In genomic region chr16:24700549-24701392, GRCh38 we compare ENCODE assay signal across 8 cellular contexts. TPM values are rescaled to one million over a fixed set of nuclear protein-coding genes. Genes with fewer than 3 reads are reported as not detected.
DNase-seq lines count a peak whose midpoint lies in the region; ATAC-seq, FAIRE-seq and TF ChIP-seq lines count a peak whose summit lies in the region.

No MANE protein-coding gene starts in this region.

- H3K27ac ChIP-seq in GM23248, result peak overlapping the region; percentile 83
- H3K27ac ChIP-seq in cardiac muscle cell, result no peak overlapping the region

- 23 to 27% methylated on average over 11 of the region's 11 CpGs for WGBS in GM23248 (ENCODE audit: low coverage in 1 of 2, low lambda C conversion rate in 2 of 2, missing lambda C conversion rate in 2 of 2), 2 experiments

- no peaks in the 10 kb centered on the region for H4K20me1 ChIP-seq in GM23248 (ENCODE audit: insufficient read depth)

- H3F3A ChIP-seq in GM23248 (ENCODE audit: insufficient read depth), result peaks cover 16% of the 10 kb centered on the region

- peaks cover 20% of the 10 kb centered on the region for H3K4me1 ChIP-seq in GM23248 (ENCODE audit: insufficient read depth)
- H3K4me1 ChIP-seq in cardiac muscle cell (ENCODE audit: low read depth), result no peaks in the 10 kb centered on the region

- peaks cover 3% of the 10 kb centered on the region for H3K4me1 Mint-ChIP-seq in activated CD4-positive, alpha-beta memory T cell treated with anti-CD3 and anti-CD28 coated beads for 36 hours (ENCODE audit: low read depth)

- FAIRE-seq in TTC549 (lab: Jason Lieb, UNC), result peak; percentile 36

- H3K36me3 ChIP-seq in GM23248 (ENCODE audit: low read depth) (no peaks in the 10 kb centered on the region), cardiac muscle cell (no peaks in the 10 kb centered on the region)

- POLR2A ChIA-PET in activated CD4-positive, alpha-beta memory T cell treated with anti-CD3 and anti-CD28 coated beads for 36 hours (lab: Charles Lee), result no interaction called here

- H2AFZ ChIP-seq in GM23248, result peak overlapping the region; percentile 76

- H3K27me3 ChIP-seq in GM23248 (replicated peaks; ENCODE audit: insufficient read depth), result no peaks in the 10 kb centered on the region
- H3K27me3 ChIP-seq in cardiac muscle cell, result no peaks in the 10 kb centered on the region

- TF ChIP-seq CTCF in cardiac muscle cell (IDR thresholded peaks at IDR 0.05; ENCODE audit: low read depth, low read length), result peak; percentile 51

- H3K27ac Mint-ChIP-seq in activated CD4-positive, alpha-beta memory T cell treated with anti-CD3 and anti-CD28 coated beads for 36 hours, result no peak overlapping the region

- DNase-seq in GM23248 (peak; percentile 99), cardiac muscle cell (ENCODE audit: low read depth in 1 of 2, low spot score in 1 of 2) (peak in 1 of 2 donors; percentile 99), renal cortical epithelial cell (ENCODE audit: low read depth) (peak; percentile 99), NCI-H2081 (lab: John Stamatoyannopoulos, UW) (no peak)
- DNase-seq in activated CD4-positive, alpha-beta memory T cell treated with anti-CD3 and anti-CD28 coated beads for 36 hours, result no peak
- DNase-seq in activated CD4-positive, alpha-beta T cell treated with anti-CD3 and anti-CD28 coated beads for 4 hours, result no peak

- H3K79me2 ChIP-seq in GM23248 (ENCODE audit: insufficient read depth), result no peaks in the 10 kb centered on the region

- no peak for ATAC-seq in HG02870 (IDR thresholded peaks at IDR 0.05; ENCODE audit: unreplicated experiment)

- no peaks in the 10 kb centered on the region for H3K36me3 Mint-ChIP-seq in activated CD4-positive, alpha-beta memory T cell treated with anti-CD3 and anti-CD28 coated beads for 36 hours

- H3K4me3 ChIP-seq in GM23248, result peak overlapping the region; percentile 57
- no peak overlapping the region for H3K4me3 ChIP-seq in cardiac muscle cell

- no peaks in the 10 kb centered on the region for H3K9me3 ChIP-seq in GM23248 (ENCODE audit: low read depth)
- H3K9me3 ChIP-seq in cardiac muscle cell (ENCODE audit: low read depth), result no peaks in the 10 kb centered on the region

- H3K4me3 Mint-ChIP-seq in activated CD4-positive, alpha-beta memory T cell treated with anti-CD3 and anti-CD28 coated beads for 36 hours, result no peak overlapping the region

- intact Hi-C loops in activated CD4-positive, alpha-beta memory T cell treated with anti-CD3 and anti-CD28 coated beads for 36 hours (cut with micrococcal nuclease), result no loop called here

- no peaks in the 10 kb centered on the region for H3K9me2 ChIP-seq in GM23248 (ENCODE audit: insufficient read depth)

- peak overlapping the region; percentile 73 for H3K4me2 ChIP-seq in GM23248 (ENCODE audit: unreplicated experiment)

- peak overlapping the region; percentile 56 for H3K9ac ChIP-seq in GM23248

- CTCF ChIA-PET in activated CD4-positive, alpha-beta memory T cell treated with anti-CD3 and anti-CD28 coated beads for 36 hours (lab: Charles Lee), result no interaction called here

- H3K9me3 Mint-ChIP-seq in activated CD4-positive, alpha-beta memory T cell treated with anti-CD3 and anti-CD28 coated beads for 36 hours, result no peaks in the 10 kb centered on the region

- peaks cover 5% of the 10 kb centered on the region for H3K27me3 Mint-ChIP-seq in activated CD4-positive, alpha-beta memory T cell treated with anti-CD3 and anti-CD28 coated beads for 36 hours

- in situ Hi-C loops in GM23248 (cut with MboI), result no loop called here

RNA-seq across cellular contexts. Expression of gene TNRC6A, which starts 28.7 kb away (rescaled TPM):
- 13.1 and 18.1 TPM in 2 replicates for total RNA-seq in GM23248 (2014; rRNA removed; shearing (Covaris generic))
- polyA plus RNA-seq in GM23248 (2016; fragmentation: Nextera tagmentation; extraction: Ambion mirVana), result 12.5 and 14.2 TPM in 2 replicates
- 20.2 and 33.1 TPM in 2 replicates for total RNA-seq in cardiac muscle cell
- polyA plus RNA-seq in cardiac muscle cell, result 24.5 and 33.7 TPM in 2 replicates
- 12.5 and 34.1 TPM in 2 replicates for total RNA-seq in renal cortical epithelial cell
- total RNA-seq in activated CD4-positive, alpha-beta memory T cell treated with anti-CD3 and anti-CD28 coated beads for 36 hours, result 10 to 100 TPM; 31.7 to 36.3 TPM

Comparison
In these comparisons a context has a peak if more than half of its experiments do, and no peak if none do; other contexts are left out.
1. DNase-seq: peak in GM23248 (single experiment) and renal cortical epithelial cell (single experiment); none in activated CD4-positive, alpha-beta memory T cell treated with anti-CD3 and anti-CD28 coated beads for 36 hours (single experiment), activated CD4-positive, alpha-beta T cell treated with anti-CD3 and anti-CD28 coated beads for 4 hours (0 of 2) and NCI-H2081 (0 of 2).